In genomic region chrX:150898343-150899190, GRCh38 we compare ENCODE assay signal across 8 cellular contexts. TPM values are rescaled to one million over a fixed set of nuclear protein-coding genes. Genes with fewer than 3 reads are reported as not detected.
DNase-seq lines count a peak whose midpoint lies in the region; ATAC-seq and TF ChIP-seq lines count a peak whose summit lies in the region.

Gene CD99L2 (minus strand): TSS chrX:150898668. CDS start chrX:150898588, 80 bp downstream.

- H3K9me2 ChIP-seq in PC-9 (ENCODE audit: insufficient read depth) = no peaks in the 10 kb centered on the region

- H3K27ac ChIP-seq in PC-9 = no peak within 1 kb of the TSS

- peak within 1 kb of the TSS; percentile 99 for H2AFZ ChIP-seq in PC-9

- no peak for TF ChIP-seq CTCF in PC-9 (conservative IDR thresholded peaks at IDR 0.05)

- H4K20me1 ChIP-seq in PC-9 (ENCODE audit: insufficient read depth) = peaks cover 18% of the 10 kb centered on the region

- no peaks in the 10 kb centered on the region for H3K9me3 ChIP-seq in PC-9 (ENCODE audit: insufficient read depth, low read depth)
- no peaks in the 10 kb centered on the region for H3K9me3 ChIP-seq in mucosa of stomach (ENCODE audit: control insufficient read depth, low read length)

- TF ChIP-seq POLR2A in erythroblast (IDR thresholded peaks at IDR 0.05; ENCODE audit: low read length) = peak; percentile 47

- DNase-seq in DMS153 (lab: John Stamatoyannopoulos, UW) (peak; percentile 85), PC-9 (peak; percentile 81 to 95), erythroblast (lab: John Stamatoyannopoulos, UW) (peak; percentile 90 to 94)
- DNase-seq in activated T-cell treated with anti-CD3 and anti-CD28 coated beads, Interleukin-2, amount 50 U/mL, for 24 hours = peak; percentile 92
- peak; percentile 73 to 76 for DNase-seq in stimulated activated CD8-positive, alpha-beta memory T cell treated with anti-CD3 and anti-CD28 coated beads, Interleukin-4, amount 100 ng/mL, for 4 hours (ENCODE audit: low read depth in 2 of 2, low spot score in 1 of 2)

- CTCF ChIA-PET in PC-9 (lab: Charles Lee) = no interaction called here

- POLR2A ChIA-PET in PC-9 (lab: Charles Lee; ENCODE audit: unreplicated experiment) = no interaction called here

- H3K27me3 ChIP-seq in PC-9 (ENCODE audit: insufficient read depth, low read depth) = peaks cover 5% of the 10 kb centered on the region
- H3K27me3 ChIP-seq in mucosa of stomach (ENCODE audit: control insufficient read depth, insufficient read depth, low read length) = no peaks in the 10 kb centered on the region

- H3F3A ChIP-seq in PC-9 (ENCODE audit: insufficient read depth, low read depth) = no peaks in the 10 kb centered on the region

- H3K4me3 Mint-ChIP-seq in activated T-cell treated with anti-CD3 and anti-CD28 coated beads, Interleukin-2, amount 50 U/mL, for 24 hours = peak within 1 kb of the TSS; percentile 81

- BruUV-seq in PC-9 (replicated peaks; lab: Mats Ljungman, UMichigan) = no TSS peak

- TF ChIP-seq RAD21 in Ishikawa (IDR thresholded peaks at IDR 0.05; ENCODE audit: low read depth) = no peak

- peaks cover 7% of the 10 kb centered on the region for H3K4me1 ChIP-seq in PC-9 (replicated peaks; ENCODE audit: insufficient read depth)
- no peaks in the 10 kb centered on the region for H3K4me1 ChIP-seq in mucosa of stomach (ENCODE audit: control insufficient read depth, insufficient read depth, low read length)

- H3K4me2 ChIP-seq in PC-9 = peak within 1 kb of the TSS; percentile 99

- H3K36me3 ChIP-seq in PC-9 (ENCODE audit: low read depth) (no peaks in the 10 kb centered on the region), mucosa of stomach (ENCODE audit: control insufficient read depth, insufficient read depth, low read length) (no peaks in the 10 kb centered on the region)

- peaks cover 14% of the 10 kb centered on the region for H3K4me1 Mint-ChIP-seq in activated T-cell treated with anti-CD3 and anti-CD28 coated beads, Interleukin-2, amount 50 U/mL, for 24 hours (ENCODE audit: low read depth)

- peak; percentile 76 for ATAC-seq in GM21576 (IDR thresholded peaks at IDR 0.05; ENCODE audit: unreplicated experiment)

- peak within 1 kb of the TSS; percentile 83 for H3K4me3 ChIP-seq in PC-9
- H3K4me3 ChIP-seq in mucosa of stomach (ENCODE audit: low read length) = peak within 1 kb of the TSS; percentile 41

- H3K27ac Mint-ChIP-seq in activated T-cell treated with anti-CD3 and anti-CD28 coated beads, Interleukin-2, amount 50 U/mL, for 24 hours = peak within 1 kb of the TSS; percentile 71

- no peaks in the 10 kb centered on the region for H3K9me3 Mint-ChIP-seq in activated T-cell treated with anti-CD3 and anti-CD28 coated beads, Interleukin-2, amount 50 U/mL, for 24 hours

- no peak for TF ChIP-seq EP300 in Ishikawa (IDR thresholded peaks at IDR 0.05; ENCODE audit: borderline replicate concordance)

- H3K27me3 Mint-ChIP-seq in activated T-cell treated with anti-CD3 and anti-CD28 coated beads, Interleukin-2, amount 50 U/mL, for 24 hours = peaks cover 31% of the 10 kb centered on the region

- no peaks in the 10 kb centered on the region for H3K36me3 Mint-ChIP-seq in activated T-cell treated with anti-CD3 and anti-CD28 coated beads, Interleukin-2, amount 50 U/mL, for 24 hours (ENCODE audit: low read depth)

- peak within 1 kb of the TSS; percentile 82 for H3K9ac ChIP-seq in mucosa of stomach (ENCODE audit: low read length)

- intact Hi-C loops in PC-9 (cut with micrococcal nuclease; ENCODE audit: unreplicated experiment) = loop anchor here (1.0 to 10.0 kb wide), 4 partner anchors 50 to 496 kb away; partner anchors contain the start of genes HMGB3 and VMA21

- peaks cover 14% of the 10 kb centered on the region for H3K79me2 ChIP-seq in PC-9 (ENCODE audit: low read depth)

TF ChIP-seq in Ishikawa, 13 proteins besides CTCF, POLR2A, EP300 and RAD21:
- TF ChIP-seq ZBTB7A (IDR thresholded peaks at IDR 0.05; ENCODE audit: low read depth) = 0 out of 2 replicates have a peak, but pooled peaks have one; percentile 46
- TF ChIP-seq NFIC (IDR thresholded peaks at IDR 0.05) = no peak
- TF ChIP-seq TAF1 (IDR thresholded peaks at IDR 0.05; ENCODE audit: low read depth) = no peak; the same call in 1 of the 2 replicates
- TF ChIP-seq EGR1 (IDR thresholded peaks at IDR 0.05) = no peak
- TF ChIP-seq FOXM1 (IDR thresholded peaks at IDR 0.05; ENCODE audit: borderline replicate concordance, low read depth) = no peak

RNA-seq across cellular contexts. Expression of gene CD99L2, which starts in this region (rescaled TPM):
- 22.5 and 29.6 TPM in 2 replicates for total RNA-seq in PC-9 (2021)
